1 cellular context compared by ENCODE assay signal in genomic region chr17:77529328-77529650, GRCh38.
TF ChIP-seq lines count a peak whose summit lies in the region.

No MANE protein-coding gene starts in this region.

TF ChIP-seq in H1, 55 proteins besides CTCF, POLR2A, EP300 and RAD21:
- TF ChIP-seq YY1 (IDR thresholded peaks at IDR 0.05; ENCODE audit: low read depth, low read length) (no peak), SP4 (IDR thresholded peaks at IDR 0.05; ENCODE audit: low read length) (no peak), EZH2 (IDR thresholded peaks at IDR 0.05; ENCODE audit: low read depth, low read length, severe bottlenecking) (no peak), ATF2 (IDR thresholded peaks at IDR 0.05; ENCODE audit: low read length) (no peak), MAFK (IDR thresholded peaks at IDR 0.05; ENCODE audit: low read depth, low read length) (no peak), GABPA (IDR thresholded peaks at IDR 0.05; ENCODE audit: borderline replicate concordance, insufficient read depth, low read length) (no peak), CHD1 (IDR thresholded peaks at IDR 0.05; ENCODE audit: low read depth, low read length) (no peak), BCL11A (IDR thresholded peaks at IDR 0.05; ENCODE audit: low read depth in 2 of 2, low read length in 2 of 2) (no peak), PHF8 (conservative IDR thresholded peaks at IDR 0.05; ENCODE audit: low read depth, low read length) (no peak), CHD2 (IDR thresholded peaks at IDR 0.05; ENCODE audit: low read length) (no peak), RNF2 (IDR thresholded peaks at IDR 0.05; ENCODE audit: borderline replicate concordance, low read depth, low read length, missing control alignments, poor library complexity, severe bottlenecking) (no peak), BACH1 (IDR thresholded peaks at IDR 0.05; ENCODE audit: low read length) (no peak)
- TF ChIP-seq, protein P1, sequence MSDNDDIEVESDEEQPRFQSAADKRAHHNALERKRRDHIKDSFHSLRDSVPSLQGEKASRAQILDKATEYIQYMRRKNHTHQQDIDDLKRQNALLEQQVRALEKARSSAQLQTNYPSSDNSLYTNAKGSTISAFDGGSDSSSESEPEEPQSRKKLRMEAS (IDR thresholded peaks at IDR 0.05): no peak
